17 cellular contexts compared by ENCODE assay signal in the genomic region with DNA sequence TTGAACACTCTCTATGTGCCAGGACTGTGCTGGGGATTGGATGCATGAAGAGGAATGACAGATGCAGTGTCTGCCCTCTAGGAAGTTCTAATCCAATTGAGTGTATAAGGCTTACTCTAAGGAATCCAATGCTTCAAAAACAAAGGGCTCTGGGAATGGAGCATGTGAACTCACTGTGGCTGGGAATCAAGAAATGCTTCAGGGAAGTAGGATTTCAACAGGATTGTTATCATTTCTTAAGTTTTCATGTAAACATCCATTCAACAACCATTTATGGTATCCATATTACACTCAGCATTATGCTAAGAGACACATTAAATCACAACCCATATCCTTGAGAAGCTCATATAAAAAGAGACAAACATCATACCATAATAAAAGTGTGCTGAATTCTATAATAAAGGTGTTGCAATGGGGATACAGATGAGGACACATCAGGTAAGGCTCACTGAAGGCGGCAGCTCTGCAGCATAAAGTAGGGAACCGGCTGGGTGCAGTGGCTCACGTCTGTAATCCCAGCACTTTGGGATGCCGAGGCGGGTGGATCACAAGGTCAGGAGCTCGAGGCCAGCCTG.
"Had no signal": no experiment of that assay in that cellular context is flagged by ENCODE, and none has a peak within 500 bp of the region (broad histone marks: within the 10 kb centered on the region; RNA-seq: fewer than 3 reads in every experiment).

No MANE protein-coding gene starts in this region.

- H3K9me3 ChIP-seq: heart right ventricle, pancreas, sigmoid colon, spleen had no signal

- H3K27ac ChIP-seq: brain microvascular endothelial cell, coronary artery, heart right ventricle, pancreas had no signal

- H3K4me3 ChIP-seq: coronary artery, heart right ventricle, pancreas, sigmoid colon, spleen had no signal

- H3K36me3 ChIP-seq: brain microvascular endothelial cell, pancreas had no signal

- DNase-seq: activated CD4-positive, alpha-beta T cell treated with anti-CD3 and anti-CD28 coated beads for 36 hours; activated CD4-positive, alpha-beta T cell treated with anti-CD3 and anti-CD28 coated beads, Interleukin-2, amount 50 U/mL, for 48 hours; activated naive CD4-positive, alpha-beta T cell treated with Interleukin-2 at 50 U/mL for 16 hours; aorta; brain microvascular endothelial cell; heart right ventricle; immature natural killer cell; mesendoderm; naive thymus-derived CD8-positive, alpha-beta T cell; pancreas; sigmoid colon; spleen; stimulated activated CD4-positive, alpha-beta T cell treated with anti-CD3 and anti-CD28 coated beads, Interleukin-4, amount 100 ng/mL, for 4 hours; T-cell had no signal

- H3K27me3 ChIP-seq: brain microvascular endothelial cell, heart right ventricle, pancreas, sigmoid colon, spleen had no signal

- ATAC-seq: activated CD4-positive, alpha-beta T cell treated with anti-CD3 and anti-CD28 coated beads for 36 hours; heart right ventricle; naive thymus-derived CD8-positive, alpha-beta T cell; pancreas; stimulated activated memory B cell treated with anti-CD40 and anti-IgM and Interleukin-4, amounts not matched to agents 10 μg/mL and 1 μg/mL and 100 μg/mL, for 72 hours; T-cell; WTC11 had no signal
